In the genomic region with DNA sequence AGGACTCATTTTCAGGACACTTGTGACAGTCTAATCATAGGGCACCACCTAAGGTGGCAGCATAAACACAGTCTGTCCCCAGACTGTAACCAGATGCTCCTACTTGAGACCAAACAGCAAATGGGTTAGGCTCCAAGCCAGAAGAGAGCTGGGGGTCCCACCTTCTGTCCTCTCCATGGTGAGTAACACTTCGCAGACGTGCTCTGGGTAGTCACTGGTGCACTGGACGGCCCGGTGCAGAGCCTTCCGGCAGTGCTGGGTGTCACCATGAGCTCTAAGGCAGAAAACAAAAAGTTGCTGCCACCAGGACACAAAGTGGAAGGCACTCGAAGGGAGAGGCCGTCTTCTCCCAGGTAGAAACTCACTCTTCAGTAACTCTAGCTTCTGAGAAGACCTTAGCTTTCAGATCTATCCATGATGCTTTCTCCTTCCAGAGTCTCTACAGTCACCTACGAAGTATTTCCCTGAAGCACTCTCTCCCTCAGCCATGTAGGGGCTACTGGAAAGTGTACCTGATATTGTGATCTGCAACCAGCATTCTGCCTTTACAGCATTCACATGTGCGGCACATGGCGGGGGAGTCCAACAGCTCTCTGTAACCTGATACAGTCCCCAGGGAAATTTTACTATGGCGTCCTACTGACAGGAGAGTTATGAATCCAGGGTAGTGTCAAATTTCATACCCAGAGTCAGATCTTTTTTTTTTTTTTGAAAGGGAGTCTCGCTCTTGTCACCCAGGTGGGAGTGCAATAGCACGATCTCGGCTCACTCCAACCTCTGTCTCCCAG, we compare ENCODE assay signal across 1 cellular context.
TF ChIP-seq lines count a peak whose summit lies in the region.

No MANE protein-coding gene starts in this region.

TF ChIP-seq in K562, 482 proteins besides CTCF, POLR2A, EP300 and RAD21 (continued from another document and continues in another):
- TF ChIP-seq, protein P1, sequence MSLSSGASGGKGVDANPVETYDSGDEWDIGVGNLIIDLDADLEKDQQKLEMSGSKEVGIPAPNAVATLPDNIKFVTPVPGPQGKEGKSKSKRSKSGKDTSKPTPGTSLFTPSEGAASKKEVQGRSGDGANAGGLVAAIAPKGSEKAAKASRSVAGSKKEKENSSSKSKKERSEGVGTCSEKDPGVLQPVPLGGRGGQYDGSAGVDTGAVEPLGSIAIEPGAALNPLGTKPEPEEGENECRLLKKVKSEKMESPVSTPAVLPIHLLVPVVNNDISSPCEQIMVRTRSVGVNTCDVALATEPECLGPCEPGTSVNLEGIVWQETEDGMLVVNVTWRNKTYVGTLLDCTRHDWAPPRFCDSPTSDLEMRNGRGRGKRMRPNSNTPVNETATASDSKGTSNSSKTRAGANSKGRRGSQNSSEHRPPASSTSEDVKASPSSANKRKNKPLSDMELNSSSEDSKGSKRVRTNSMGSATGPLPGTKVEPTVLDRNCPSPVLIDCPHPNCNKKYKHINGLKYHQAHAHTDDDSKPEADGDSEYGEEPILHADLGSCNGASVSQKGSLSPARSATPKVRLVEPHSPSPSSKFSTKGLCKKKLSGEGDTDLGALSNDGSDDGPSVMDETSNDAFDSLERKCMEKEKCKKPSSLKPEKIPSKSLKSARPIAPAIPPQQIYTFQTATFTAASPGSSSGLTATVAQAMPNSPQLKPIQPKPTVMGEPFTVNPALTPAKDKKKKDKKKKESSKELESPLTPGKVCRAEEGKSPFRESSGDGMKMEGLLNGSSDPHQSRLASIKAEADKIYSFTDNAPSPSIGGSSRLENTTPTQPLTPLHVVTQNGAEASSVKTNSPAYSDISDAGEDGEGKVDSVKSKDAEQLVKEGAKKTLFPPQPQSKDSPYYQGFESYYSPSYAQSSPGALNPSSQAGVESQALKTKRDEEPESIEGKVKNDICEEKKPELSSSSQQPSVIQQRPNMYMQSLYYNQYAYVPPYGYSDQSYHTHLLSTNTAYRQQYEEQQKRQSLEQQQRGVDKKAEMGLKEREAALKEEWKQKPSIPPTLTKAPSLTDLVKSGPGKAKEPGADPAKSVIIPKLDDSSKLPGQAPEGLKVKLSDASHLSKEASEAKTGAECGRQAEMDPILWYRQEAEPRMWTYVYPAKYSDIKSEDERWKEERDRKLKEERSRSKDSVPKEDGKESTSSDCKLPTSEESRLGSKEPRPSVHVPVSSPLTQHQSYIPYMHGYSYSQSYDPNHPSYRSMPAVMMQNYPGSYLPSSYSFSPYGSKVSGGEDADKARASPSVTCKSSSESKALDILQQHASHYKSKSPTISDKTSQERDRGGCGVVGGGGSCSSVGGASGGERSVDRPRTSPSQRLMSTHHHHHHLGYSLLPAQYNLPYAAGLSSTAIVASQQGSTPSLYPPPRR (CRISPR knock-in tag; IDR thresholded peaks at IDR 0.05; ENCODE audit: borderline replicate concordance): no peak
- no peak for TF ChIP-seq CREB5 (CRISPR knock-in tag; IDR thresholded peaks at IDR 0.05)
- peak; percentile 47; the same call in 1 of the 2 replicates for TF ChIP-seq NKRF (IDR thresholded peaks at IDR 0.05; ENCODE audit: borderline replicate concordance)
- TF ChIP-seq JUN (IDR thresholded peaks at IDR 0.05; ENCODE audit: borderline replicate concordance, low read depth, low read length): peak; percentile 12; the same call in 1 of the 2 replicates
- TF ChIP-seq JUN (CRISPR knock-in tag; IDR thresholded peaks at IDR 0.05; ENCODE audit: borderline replicate concordance): no peak
- no peak for TF ChIP-seq HNRNPH1 (optimal IDR thresholded peaks at IDR 0.05; ENCODE audit: low read depth, low read length)
- no peak for TF ChIP-seq PPARD (CRISPR knock-in tag; IDR thresholded peaks at IDR 0.05)
- TF ChIP-seq SIRT6 (IDR thresholded peaks at IDR 0.05; ENCODE audit: low read depth, low read length): no peak
- no peak for TF ChIP-seq BCLAF1 (IDR thresholded peaks at IDR 0.05; ENCODE audit: borderline replicate concordance in 1 of 2, control insufficient read depth in 1 of 2, low read depth in 2 of 2, low read length in 1 of 2)
- TF ChIP-seq ZNF395 (CRISPR knock-in tag; IDR thresholded peaks at IDR 0.05): no peak
- TF ChIP-seq, protein P2, sequence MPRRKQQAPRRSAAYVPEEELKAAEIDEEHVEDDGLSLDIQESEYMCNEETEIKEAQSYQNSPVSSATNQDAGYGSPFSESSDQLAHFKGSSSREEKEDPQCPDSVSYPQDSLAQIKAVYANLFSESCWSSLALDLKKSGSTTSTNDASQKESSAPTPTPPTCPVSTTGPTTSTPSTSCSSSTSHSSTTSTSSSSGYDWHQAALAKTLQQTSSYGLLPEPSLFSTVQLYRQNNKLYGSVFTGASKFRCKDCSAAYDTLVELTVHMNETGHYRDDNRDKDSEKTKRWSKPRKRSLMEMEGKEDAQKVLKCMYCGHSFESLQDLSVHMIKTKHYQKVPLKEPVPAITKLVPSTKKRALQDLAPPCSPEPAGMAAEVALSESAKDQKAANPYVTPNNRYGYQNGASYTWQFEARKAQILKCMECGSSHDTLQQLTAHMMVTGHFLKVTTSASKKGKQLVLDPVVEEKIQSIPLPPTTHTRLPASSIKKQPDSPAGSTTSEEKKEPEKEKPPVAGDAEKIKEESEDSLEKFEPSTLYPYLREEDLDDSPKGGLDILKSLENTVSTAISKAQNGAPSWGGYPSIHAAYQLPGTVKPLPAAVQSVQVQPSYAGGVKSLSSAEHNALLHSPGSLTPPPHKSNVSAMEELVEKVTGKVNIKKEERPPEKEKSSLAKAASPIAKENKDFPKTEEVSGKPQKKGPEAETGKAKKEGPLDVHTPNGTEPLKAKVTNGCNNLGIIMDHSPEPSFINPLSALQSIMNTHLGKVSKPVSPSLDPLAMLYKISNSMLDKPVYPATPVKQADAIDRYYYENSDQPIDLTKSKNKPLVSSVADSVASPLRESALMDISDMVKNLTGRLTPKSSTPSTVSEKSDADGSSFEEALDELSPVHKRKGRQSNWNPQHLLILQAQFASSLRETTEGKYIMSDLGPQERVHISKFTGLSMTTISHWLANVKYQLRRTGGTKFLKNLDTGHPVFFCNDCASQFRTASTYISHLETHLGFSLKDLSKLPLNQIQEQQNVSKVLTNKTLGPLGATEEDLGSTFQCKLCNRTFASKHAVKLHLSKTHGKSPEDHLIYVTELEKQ (CRISPR knock-in tag; IDR thresholded peaks at IDR 0.05): no peak
- TF ChIP-seq ZFX (CRISPR knock-in tag; IDR thresholded peaks at IDR 0.05): no peak
- TF ChIP-seq ZBTB40 (IDR thresholded peaks at IDR 0.05): no peak
- TF ChIP-seq ZBTB40 (CRISPR knock-in tag; IDR thresholded peaks at IDR 0.05): no peak
- no peak for TF ChIP-seq TRIM24 (IDR thresholded peaks at IDR 0.05)
- no peak for TF ChIP-seq ZNF699 (CRISPR knock-in tag; IDR thresholded peaks at IDR 0.05; ENCODE audit: insufficient replicate concordance)
